14 cellular contexts compared by ENCODE assay signal in the genomic region with DNA sequence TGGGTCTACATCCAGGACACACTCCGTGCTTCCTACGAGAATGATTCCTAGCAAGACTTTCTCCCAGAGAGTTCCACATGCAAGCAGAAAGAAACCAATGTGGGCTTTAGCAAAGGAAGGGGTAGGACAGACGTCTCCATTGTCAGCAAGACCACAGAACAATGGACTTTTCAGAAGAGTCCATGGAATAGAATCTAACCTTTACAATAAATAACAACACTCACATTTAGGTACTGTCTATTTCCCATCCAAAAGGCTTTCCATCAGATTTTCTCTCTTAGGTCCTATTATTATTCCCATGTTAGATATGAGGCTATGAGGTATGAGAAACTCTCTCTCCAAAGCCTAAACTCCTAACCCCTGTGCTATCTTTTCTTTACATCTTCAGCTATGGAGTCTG.
"Had no signal": no experiment of that assay in that cellular context is flagged by ENCODE, and none has a peak within 500 bp of the region (broad histone marks: within the 10 kb centered on the region; RNA-seq: fewer than 3 reads in every experiment).

No MANE protein-coding gene starts in this region.

- H3K36me3 Mint-ChIP-seq: activated naive CD8-positive, alpha-beta T cell; mesothelial cell of epicardium; stimulated activated effector memory CD8-positive, alpha-beta T cell treated with anti-CD3 and anti-CD28 coated beads, Interleukin-12 subunit alpha, Interleukin-12 subunit beta, amount 100 ng/mL, for 72 hours had no signal

- H3K4me3 Mint-ChIP-seq: activated CD4-positive, alpha-beta T cell treated with anti-CD3 and anti-CD28 coated beads, Interleukin-2, amount 10 ng/mL, durations not matched to agents 7 days and 5 days; activated naive CD8-positive, alpha-beta T cell; mesothelial cell of epicardium; stimulated activated effector memory CD8-positive, alpha-beta T cell treated with anti-CD3 and anti-CD28 coated beads, Interleukin-12 subunit alpha, Interleukin-12 subunit beta, amount 100 ng/mL, for 72 hours had no signal

- H3K27me3 ChIP-seq: breast epithelium, ovary had no signal

- H3K36me3 ChIP-seq: breast epithelium, ovary, SJCRH30 had no signal

- H3K4me3 ChIP-seq: breast epithelium, ovary, SJCRH30 had no signal

- H3K9me3 Mint-ChIP-seq: activated CD4-positive, alpha-beta T cell treated with anti-CD3 and anti-CD28 coated beads, Interleukin-2, amount 10 ng/mL, durations not matched to agents 7 days and 5 days; mesothelial cell of epicardium had no signal

- H3K27ac ChIP-seq: breast epithelium, ovary, SJCRH30 had no signal

- H3K27me3 Mint-ChIP-seq: activated CD4-positive, alpha-beta T cell treated with anti-CD3 and anti-CD28 coated beads, Interleukin-2, amount 10 ng/mL, durations not matched to agents 7 days and 5 days had no signal

- H3K4me1 Mint-ChIP-seq: activated CD4-positive, alpha-beta T cell treated with anti-CD3 and anti-CD28 coated beads, Interleukin-2, amount 10 ng/mL, durations not matched to agents 7 days and 5 days; stimulated activated effector memory CD8-positive, alpha-beta T cell treated with anti-CD3 and anti-CD28 coated beads, Interleukin-12 subunit alpha, Interleukin-12 subunit beta, amount 100 ng/mL, for 72 hours had no signal

- DNase-seq: activated CD4-positive, alpha-beta T cell treated with anti-CD3 and anti-CD28 coated beads, Interleukin-2, amount 10 ng/mL, durations not matched to agents 7 days and 5 days; activated CD4-positive, CD25-positive, alpha-beta regulatory T cell; activated gamma-delta T cell treated with Interleukin-2 at 50 U/mL for 16 hours; foreskin fibroblast; ovary; SJCRH30; stimulated activated CD4-positive, alpha-beta T cell treated with anti-CD3 and anti-CD28 coated beads, Interleukin-12 subunit alpha, Interleukin-12 subunit beta, amount 100 ng/mL, for 4 hours; stimulated activated CD4-positive, alpha-beta T cell treated with anti-CD3 and anti-CD28 coated beads, Interleukin-2, amount 100 ng/mL, for 24 hours; T-helper 2 cell; trophoblast cell had no signal

- H3K4me1 ChIP-seq: breast epithelium, SJCRH30 had no signal

- H3K27ac Mint-ChIP-seq: activated CD4-positive, alpha-beta T cell treated with anti-CD3 and anti-CD28 coated beads, Interleukin-2, amount 10 ng/mL, durations not matched to agents 7 days and 5 days; activated naive CD8-positive, alpha-beta T cell; mesothelial cell of epicardium; stimulated activated effector memory CD8-positive, alpha-beta T cell treated with anti-CD3 and anti-CD28 coated beads, Interleukin-12 subunit alpha, Interleukin-12 subunit beta, amount 100 ng/mL, for 72 hours had no signal

- H3K9me3 ChIP-seq: breast epithelium, ovary, SJCRH30 had no signal
